8 cellular contexts compared by ENCODE assay signal in genomic region chr5:131635755-131636479, GRCh38. TPM values are rescaled to one million over a fixed set of nuclear protein-coding genes. Genes with fewer than 3 reads are reported as not detected.
DNase-seq lines count a peak whose midpoint lies in the region; ATAC-seq and TF ChIP-seq lines count a peak whose summit lies in the region.

No MANE protein-coding gene starts in this region.

- no peak for ATAC-seq in activated T-helper 17 cell treated with anti-CD3 and anti-CD28 coated beads, Interleukin-2, amount 50 U/mL, for 72 hours (replicated peaks)
- ATAC-seq in heart right ventricle (peak in 5 of 8 donors; percentile 1 to 12 (median 4)), psoas muscle (peak in 3 of 4 donors; percentile 0 to 1 (median 0)), GM21576 (IDR thresholded peaks at IDR 0.05; ENCODE audit: unreplicated experiment) (no peak), HG02678 (IDR thresholded peaks at IDR 0.05; ENCODE audit: unreplicated experiment) (no peak), GM21786 (IDR thresholded peaks at IDR 0.05; ENCODE audit: unreplicated experiment) (no peak)

- TSS peak; percentile 98 for BruUV-seq in Calu3 (replicated peaks; lab: Mats Ljungman, UMichigan)

- no peaks in the 10 kb centered on the region for H3K9me3 ChIP-seq in HUES48 (ENCODE audit: control insufficient read depth, insufficient read depth, low read length)
- H3K9me3 ChIP-seq in heart right ventricle: no peaks in the 10 kb centered on the region
- no peaks in the 10 kb centered on the region for H3K9me3 ChIP-seq in psoas muscle

- H3K9me3 Mint-ChIP-seq in Calu3 (ENCODE audit: low read depth, unreplicated experiment): no peaks in the 10 kb centered on the region
- no peaks in the 10 kb centered on the region for H3K9me3 Mint-ChIP-seq in activated T-helper 17 cell treated with anti-CD3 and anti-CD28 coated beads, Interleukin-2, amount 50 U/mL, for 72 hours

- H3K4me1 ChIP-seq in HUES48 (ENCODE audit: control insufficient read depth, insufficient read depth, low read length): peaks cover 16% of the 10 kb centered on the region
- peaks cover 4 to 47% (median 32%) of the 10 kb centered on the region in 9 donors for H3K4me1 ChIP-seq in heart right ventricle
- peaks cover 36% of the 10 kb centered on the region for H3K4me1 ChIP-seq in psoas muscle

- H3K9ac ChIP-seq in HUES48 (ENCODE audit: low read depth, low read length): peak overlapping the region; percentile 94

- peak overlapping the region; percentile 94 for H3K27ac Mint-ChIP-seq in Calu3 (ENCODE audit: unreplicated experiment)
- H3K27ac Mint-ChIP-seq in activated T-helper 17 cell treated with anti-CD3 and anti-CD28 coated beads, Interleukin-2, amount 50 U/mL, for 72 hours: peak overlapping the region; percentile 96

- 1 to 2% methylated on average over 16 of the region's 16 CpGs for WGBS in heart right ventricle, 2 donors
- 1 to 2% (median 2%) methylated on average over 16 of the region's 16 CpGs for WGBS in psoas muscle, 3 donors

- H3K27ac ChIP-seq in HUES48 (ENCODE audit: low read depth, low read length) (peak overlapping the region; percentile 99), heart right ventricle (peak overlapping the region; percentile 94 to 100 (median 98)), psoas muscle (peak overlapping the region; percentile 95)

- intact Hi-C loops in Calu3 (cut with micrococcal nuclease; ENCODE audit: unreplicated experiment) (loop anchor here (5.0 kb wide), 1 partner anchor 161 kb away; the partner anchor contains the start of gene FNIP1), heart right ventricle (cut with DNase I) (loop anchor here in 6 of 10 donors (1.0 to 10.0 kb wide), 4 partner anchors 159 to 161 kb away; partner anchors contain the start of gene FNIP1 (in 6 of the 6)), psoas muscle (cut with DNase I) (no loop called here)

- no peaks in the 10 kb centered on the region for H3K27me3 Mint-ChIP-seq in Calu3 (ENCODE audit: unreplicated experiment)
- H3K27me3 Mint-ChIP-seq in activated T-helper 17 cell treated with anti-CD3 and anti-CD28 coated beads, Interleukin-2, amount 50 U/mL, for 72 hours: no peaks in the 10 kb centered on the region

- no peaks in the 10 kb centered on the region for H3K4me1 Mint-ChIP-seq in Calu3 (ENCODE audit: low read depth, unreplicated experiment)
- H3K4me1 Mint-ChIP-seq in activated T-helper 17 cell treated with anti-CD3 and anti-CD28 coated beads, Interleukin-2, amount 50 U/mL, for 72 hours: peaks cover 12% of the 10 kb centered on the region

- H3K27me3 ChIP-seq in HUES48 (ENCODE audit: control insufficient read depth, insufficient read depth, low read length) (no peaks in the 10 kb centered on the region), heart right ventricle (no peaks in the 10 kb centered on the region), psoas muscle (ENCODE audit: insufficient read depth in 3 of 3, low read length in 2 of 3) (no peaks in the 10 kb centered on the region)

- H3K36me3 ChIP-seq in HUES48 (ENCODE audit: control insufficient read depth, insufficient read depth, low read length): no peaks in the 10 kb centered on the region
- peaks cover 0 to 6% (median 0%) of the 10 kb centered on the region in 9 donors for H3K36me3 ChIP-seq in heart right ventricle
- H3K36me3 ChIP-seq in psoas muscle (ENCODE audit: insufficient read depth in 1 of 2, low read depth in 1 of 2): no peaks in the 10 kb centered on the region

- H3K4me3 Mint-ChIP-seq in Calu3 (ENCODE audit: low read depth, unreplicated experiment): no peak overlapping the region
- H3K4me3 Mint-ChIP-seq in activated T-helper 17 cell treated with anti-CD3 and anti-CD28 coated beads, Interleukin-2, amount 50 U/mL, for 72 hours: no peak overlapping the region

- H3K4me3 ChIP-seq in HUES48 (ENCODE audit: low read depth, low read length): peak overlapping the region; percentile 100
- H3K4me3 ChIP-seq in heart right ventricle: peak overlapping the region; percentile 54 to 91 (median 75)
- peak overlapping the region; percentile 89 for H3K4me3 ChIP-seq in psoas muscle

- TF ChIP-seq CTCF in Calu3 (IDR thresholded peaks at IDR 0.05; ENCODE audit: unreplicated experiment): no peak
- no peak for TF ChIP-seq CTCF in heart right ventricle (IDR thresholded peaks at IDR 0.05)
- no peak for TF ChIP-seq CTCF in psoas muscle (IDR thresholded peaks at IDR 0.05)

- DNase-seq in Calu3 (no peak), heart right ventricle (no peak), psoas muscle (no peak)

- CTCF ChIA-PET in Calu3 (lab: Charles Lee): interaction anchor here (0.5 to 1.0 kb wide), 2 partner anchors 30 to 372 kb away, joined by 3 read pairs; no protein-coding TSS in a partner anchor

- H3K36me3 Mint-ChIP-seq in Calu3 (ENCODE audit: insufficient read depth, unreplicated experiment): peaks cover 31% of the 10 kb centered on the region
- H3K36me3 Mint-ChIP-seq in activated T-helper 17 cell treated with anti-CD3 and anti-CD28 coated beads, Interleukin-2, amount 50 U/mL, for 72 hours (ENCODE audit: low read depth): peaks cover 17% of the 10 kb centered on the region

RNA-seq across cellular contexts. Expression of gene RAPGEF6, which starts 0.9 kb away (rescaled TPM):
- total RNA-seq in Calu3 (2022): 21.6 and 27.3 TPM in 2 replicates
- total RNA-seq in activated T-helper 17 cell treated with anti-CD3 and anti-CD28 coated beads, Interleukin-2, amount 50 U/mL, for 72 hours: 10 to 100 TPM; 50.6 to 57.6 TPM
- total RNA-seq in heart right ventricle: 10 to 100 TPM in 8 of 10 donors, 1 to 10 TPM in 2; 8.5 to 16.3 (median 11.7) TPM
- polyA plus RNA-seq in heart right ventricle: 1 to 10 TPM; 1.5 to 4.3 TPM
- total RNA-seq in psoas muscle: 10 to 100 TPM in 1 of 4 donors, 1 to 10 TPM in 3; 6.9 to 14.1 (median 7.4) TPM
- polyA plus RNA-seq in psoas muscle: 1 to 10 TPM; 1.7 to 3.4 (median 2.0) TPM

Comparison
In these comparisons a context has a peak if more than half of its experiments do, and no peak if none do; other contexts are left out.
1. ATAC-seq: peak in heart right ventricle (5 of 8) and psoas muscle (3 of 4); none in activated T-helper 17 cell treated with anti-CD3 and anti-CD28 coated beads, Interleukin-2, amount 50 U/mL, for 72 hours (single experiment), GM21576 (single experiment), HG02678 (single experiment) and GM21786 (single experiment).
2. intact Hi-C loops: an anchor here in Calu3 (5.0 kb wide) and heart right ventricle (1.0 to 10.0 kb wide); none called in psoas muscle.
3. Peak in every context shown above with its lines, with median percentiles within 50 percentile points of each other: H3K27ac ChIP-seq and H3K4me3 ChIP-seq.